In the genomic region with DNA sequence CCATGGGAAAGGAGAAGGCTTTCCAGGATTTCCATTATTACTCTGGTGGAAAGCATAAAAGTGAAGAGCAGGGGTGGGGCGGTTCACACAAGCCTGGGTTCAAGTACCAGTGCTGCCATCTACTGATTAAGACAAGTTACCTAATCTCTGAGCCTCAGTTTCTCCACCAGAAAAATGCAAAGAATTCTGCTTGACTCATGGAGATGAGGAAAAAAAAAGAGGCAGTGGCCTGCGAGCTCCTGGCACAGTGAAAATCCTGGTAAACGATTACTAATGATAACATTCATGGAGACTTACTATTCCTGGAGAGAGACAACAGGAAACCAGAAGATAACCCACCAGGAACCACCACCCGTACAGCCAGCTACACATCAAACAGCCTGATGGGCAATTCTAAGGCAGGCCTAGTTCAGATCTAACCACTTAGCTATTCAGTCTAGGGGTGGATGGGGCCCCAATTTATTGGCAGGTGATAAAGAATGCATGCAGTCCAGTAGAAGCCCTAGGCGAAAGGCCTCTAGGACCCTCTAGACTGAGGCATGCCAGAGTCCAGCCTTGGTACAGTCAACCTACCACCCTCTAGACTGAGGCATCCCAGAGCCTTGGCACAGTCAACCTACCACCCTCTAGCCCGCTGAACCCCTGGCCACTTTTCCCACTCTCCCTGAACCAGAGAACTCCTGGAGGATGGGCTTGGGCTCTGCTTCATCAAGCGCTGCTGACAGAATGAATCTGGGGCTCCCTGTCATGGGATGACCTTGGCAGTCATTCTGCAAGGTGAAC, we compare ENCODE assay signal across 10 cellular contexts. TPM values are rescaled to one million over a fixed set of nuclear protein-coding genes. Genes with fewer than 3 reads are reported as not detected.
DNase-seq lines count a peak whose midpoint lies in the region; ATAC-seq and TF ChIP-seq lines count a peak whose summit lies in the region.
"Had no signal": no experiment of that assay in that cellular context is flagged by ENCODE, and none has a peak within 500 bp of the region (broad histone marks: within the 10 kb centered on the region; RNA-seq: fewer than 3 reads in every experiment).

No MANE protein-coding gene starts in this region.

- peaks cover 10% of the 10 kb centered on the region for H3K4me1 ChIP-seq in CD8-positive, alpha-beta memory T cell (ENCODE audit: insufficient read depth, low read length)
- H3K4me1 ChIP-seq in RWPE2 (ENCODE audit: insufficient read depth, poor library complexity, severe bottlenecking) (peaks cover 51% of the 10 kb centered on the region), trophoblast cell (ENCODE audit: control insufficient read depth in 1 of 2, insufficient read depth in 2 of 2, low read length in 2 of 2) (peaks cover 54 to 56% of the 10 kb centered on the region in 2 experiments)

- no peak for TF ChIP-seq CTCF in RWPE2 (IDR thresholded peaks at IDR 0.05; ENCODE audit: poor library complexity, severe bottlenecking)
- no peak for TF ChIP-seq CTCF in foreskin fibroblast (IDR thresholded peaks at IDR 0.05; ENCODE audit: low read depth, low read length)
- TF ChIP-seq CTCF in GM13977 (IDR thresholded peaks at IDR 0.05; ENCODE audit: extremely low read depth, insufficient read depth, missing control alignments): no peak

- in situ Hi-C loops in GM13977 (cut with MboI; ENCODE audit: low pct_unique_long_range_greater_than_20kb, low sequenced_read_pairs, unreplicated experiment): no loop called here

- peak overlapping the region; percentile 6 for H2BK120ac ChIP-seq in trophoblast cell (ENCODE audit: insufficient read depth, low read length, poor library complexity)

- H3K27me3 Mint-ChIP-seq in CD8-positive, alpha-beta memory T cell: peaks cover 21 to 32% of the 10 kb centered on the region in 2 donors

- no peak overlapping the region for H2AK5ac ChIP-seq in trophoblast cell (ENCODE audit: low read length)

- H3K79me2 ChIP-seq in trophoblast cell (ENCODE audit: control insufficient read depth, insufficient read depth, low read length, poor library complexity): peaks cover 46% of the 10 kb centered on the region

- H4K8ac ChIP-seq in trophoblast cell (ENCODE audit: low read depth, low read length): peak overlapping the region; percentile 38

- peak overlapping the region; percentile 37 for H4K91ac ChIP-seq in trophoblast cell (ENCODE audit: low read depth, low read length)

- peak overlapping the region in 4 of 7 donors; percentile 29 to 68 (median 30) for H3K4me3 Mint-ChIP-seq in CD8-positive, alpha-beta memory T cell

- no peak overlapping the region for H3K23ac ChIP-seq in trophoblast cell (ENCODE audit: low read length)

- H3K9me3 ChIP-seq in CD8-positive, alpha-beta memory T cell (ENCODE audit: low read length): no peaks in the 10 kb centered on the region
- no peaks in the 10 kb centered on the region for H3K9me3 ChIP-seq in RWPE2 (ENCODE audit: severe bottlenecking)
- H3K9me3 ChIP-seq in trophoblast cell (ENCODE audit: insufficient read depth, low read depth, low read length): no peaks in the 10 kb centered on the region

- H4K12ac ChIP-seq in trophoblast cell (ENCODE audit: low read depth, low read length): no peak overlapping the region

- H3K27ac Mint-ChIP-seq in CD8-positive, alpha-beta memory T cell: no peak overlapping the region
- H3K27ac Mint-ChIP-seq: T-helper 17 cell had no signal

- DNase-seq in CD8-positive, alpha-beta memory T cell: no peak
- DNase-seq in RWPE2 (ENCODE audit: low spot score) (no peak), foreskin fibroblast (no peak), trophoblast cell (no peak), GM19240 (ENCODE audit: insufficient read length, low spot score) (no peak), GM13977 (ENCODE audit: low spot score) (no peak), epidermal melanocyte (ENCODE audit: insufficient read length, low spot score) (no peak)
- DNase-seq in stimulated activated CD4-positive, alpha-beta T cell treated with anti-CD3 and anti-CD28 coated beads, Interleukin-15, amount 100 ng/mL, for 24 hours: no peak
- DNase-seq: Kasumi-1, T-helper 17 cell had no signal

- peak overlapping the region; percentile 25 for H3K14ac ChIP-seq in trophoblast cell (ENCODE audit: low read length)

- H3K36me3 Mint-ChIP-seq in CD8-positive, alpha-beta memory T cell: no peaks in the 10 kb centered on the region

- POLR2A ChIA-PET in CD8-positive, alpha-beta memory T cell (lab: Charles Lee): no interaction called here

- peaks cover 67% of the 10 kb centered on the region for H3K79me1 ChIP-seq in trophoblast cell (ENCODE audit: low read length)

- H3K4me1 Mint-ChIP-seq in CD8-positive, alpha-beta memory T cell: peaks cover 11 to 16% (median 12%) of the 10 kb centered on the region in 3 donors

- no peak overlapping the region for H2BK12ac ChIP-seq in trophoblast cell (ENCODE audit: low read length)

- CTCF ChIA-PET in CD8-positive, alpha-beta memory T cell (lab: Charles Lee): no interaction called here

- peak overlapping the region; percentile 94 for H3K4ac ChIP-seq in trophoblast cell (ENCODE audit: low read depth, low read length)

- no peak overlapping the region for H2AFZ ChIP-seq in trophoblast cell (ENCODE audit: insufficient read depth, low read length, poor library complexity)

- WGBS in trophoblast cell (ENCODE audit: extremely low coverage, insufficient coverage, insufficient read length): no CpG with 5 or more reads among the region's 7 CpGs

- peak overlapping the region; percentile 73 for H2BK5ac ChIP-seq in trophoblast cell (ENCODE audit: low read depth, low read length, poor library complexity)

- peak overlapping the region; percentile 88 for H3K18ac ChIP-seq in trophoblast cell (ENCODE audit: low read length)

- no peaks in the 10 kb centered on the region for H3K9me3 Mint-ChIP-seq in CD8-positive, alpha-beta memory T cell

- H3K4me3 ChIP-seq in CD8-positive, alpha-beta memory T cell (ENCODE audit: low read length): no peak overlapping the region
- H3K4me3 ChIP-seq in RWPE2 (ENCODE audit: severe bottlenecking) (peak overlapping the region; percentile 66), foreskin fibroblast (ENCODE audit: low read depth in 1 of 2, low read length in 2 of 2) (peak overlapping the region; percentile 66 to 81), trophoblast cell (ENCODE audit: low read depth, low read length) (no peak overlapping the region)

- H3K4me2 ChIP-seq in trophoblast cell (ENCODE audit: low read length): peak overlapping the region; percentile 83

- H3K27ac ChIP-seq in CD8-positive, alpha-beta memory T cell (ENCODE audit: low read depth, low read length): no peak overlapping the region
- H3K27ac ChIP-seq in RWPE2 (ENCODE audit: poor library complexity, severe bottlenecking): peak overlapping the region; percentile 96
- H3K27ac ChIP-seq in trophoblast cell (ENCODE audit: low read depth, low read length): peak overlapping the region; percentile 100

- H3K9ac ChIP-seq in trophoblast cell (ENCODE audit: low read length): peak overlapping the region; percentile 66

- H3K36me3 ChIP-seq in CD8-positive, alpha-beta memory T cell (ENCODE audit: insufficient read depth, low read length): no peaks in the 10 kb centered on the region
- H3K36me3 ChIP-seq in RWPE2 (ENCODE audit: low read depth) (peaks cover 68% of the 10 kb centered on the region), trophoblast cell (ENCODE audit: control insufficient read depth in 1 of 2, insufficient read depth in 2 of 2, low read length in 2 of 2) (peaks cover 50 to 56% of the 10 kb centered on the region in 2 experiments)

- H3K27me3 ChIP-seq in CD8-positive, alpha-beta memory T cell (ENCODE audit: insufficient read depth, low read length, poor library complexity, severe bottlenecking): peaks cover 25% of the 10 kb centered on the region
- no peaks in the 10 kb centered on the region for H3K27me3 ChIP-seq in RWPE2 (ENCODE audit: insufficient read depth, poor library complexity, severe bottlenecking)
- H3K27me3 ChIP-seq in trophoblast cell (ENCODE audit: insufficient read depth, low read length): no peaks in the 10 kb centered on the region

- no peak for ATAC-seq in RWPE2 (ENCODE audit: low read depth)
- ATAC-seq: T-helper 17 cell had no signal

RNA-seq across cellular contexts. Expression of gene AMOTL2, which starts 2.5 kb away (rescaled TPM):
- not detected for total RNA-seq in CD8-positive, alpha-beta memory T cell
- 0.10 TPM for polyA plus RNA-seq in CD8-positive, alpha-beta memory T cell
- polyA plus RNA-seq in trophoblast cell (2013): 83.2 and 85.9 TPM in 2 replicates
- total RNA-seq: T-helper 17 cell had no signal

Comparison
In these comparisons a context has a peak if more than half of its experiments do, and no peak if none do; other contexts are left out.
1. H3K4me3 ChIP-seq: peak in RWPE2 (single experiment) and foreskin fibroblast (2 of 2); none in CD8-positive, alpha-beta memory T cell (single experiment) and trophoblast cell (single experiment).